27 cellular contexts compared by ENCODE assay signal in the genomic region with DNA sequence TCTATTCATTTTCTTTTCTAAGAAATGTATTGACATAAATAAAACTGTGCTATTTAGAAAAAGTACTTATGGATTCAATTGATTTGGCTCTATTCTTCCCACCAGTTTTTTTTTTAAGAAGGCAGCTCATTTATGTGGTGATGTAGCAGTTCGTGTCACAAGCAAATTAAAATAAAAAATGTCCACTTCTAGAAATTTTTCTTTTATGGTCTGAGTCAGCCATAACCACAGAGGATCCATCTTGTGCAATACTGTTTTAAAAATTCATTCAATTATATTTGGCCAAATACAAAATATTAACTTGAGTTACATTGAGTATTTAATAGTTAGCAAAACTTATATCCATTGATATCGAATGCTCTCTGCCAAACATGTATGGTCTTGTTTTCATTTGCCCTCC.
DNase-seq lines count a peak whose midpoint lies in the region; ATAC-seq, FAIRE-seq and TF ChIP-seq lines count a peak whose summit lies in the region.
"Had no signal": no experiment of that assay in that cellular context is flagged by ENCODE, and none has a peak within 500 bp of the region (broad histone marks: within the 10 kb centered on the region; RNA-seq: fewer than 3 reads in every experiment).

No MANE protein-coding gene starts in this region.

- POLR2A ChIA-PET in PC-3 (lab: Charles Lee; ENCODE audit: unreplicated experiment) = no interaction called here

- H4K20me1 ChIP-seq in PC-3 (ENCODE audit: low read length) (no peaks in the 10 kb centered on the region), fibroblast of lung (ENCODE audit: control insufficient read depth, extremely low read depth, insufficient read depth, low read length) (no peaks in the 10 kb centered on the region)

- H3K4me1 ChIP-seq in PC-3 (ENCODE audit: insufficient read depth, low read length) (peaks cover 60% of the 10 kb centered on the region), fibroblast of lung (ENCODE audit: control insufficient read depth, extremely low read depth, insufficient read depth, low read length) (peaks cover 19% of the 10 kb centered on the region), skeletal muscle satellite cell (ENCODE audit: control insufficient read depth, insufficient read depth, low read length) (peaks cover 36% of the 10 kb centered on the region)
- H3K4me1 ChIP-seq: HAP-1, parathyroid adenoma had no signal

- TF ChIP-seq CTCF in PC-3 (conservative IDR thresholded peaks at IDR 0.05; ENCODE audit: low read depth, low read length) (no peak), fibroblast of lung (conservative IDR thresholded peaks at IDR 0.05 in 1 of 2, IDR thresholded peaks at IDR 0.05 in 1 of 2; ENCODE audit: low read depth in 1 of 2, low read length in 2 of 2) (no peak)

- no peak for FAIRE-seq in RCC 7860 (lab: Jason Lieb, UNC)
- FAIRE-seq: GM12892 had no signal

- H3K79me2 ChIP-seq in PC-3 (ENCODE audit: low read length) (no peaks in the 10 kb centered on the region), fibroblast of lung (ENCODE audit: control insufficient read depth, insufficient read depth, low read length) (no peaks in the 10 kb centered on the region)
- H3K79me2 ChIP-seq: parathyroid adenoma had no signal

- H3K9me3 ChIP-seq in PC-3 (ENCODE audit: low read length) (no peaks in the 10 kb centered on the region), fibroblast of lung (ENCODE audit: control insufficient read depth, insufficient read depth, low read depth, low read length) (no peaks in the 10 kb centered on the region), skeletal muscle satellite cell (replicated peaks; ENCODE audit: low read length) (no peaks in the 10 kb centered on the region)
- H3K9me3 ChIP-seq: HAP-1 had no signal

- peak; percentile 62 for DNase-seq in GM03348 (ENCODE audit: low spot score)
- peak; percentile 62 for DNase-seq in PC-3
- DNase-seq in fibroblast of lung (ENCODE audit: low read depth in 2 of 2) = peak; percentile 66 to 80
- no peak for DNase-seq in RCC 7860 (ENCODE audit: low spot score)
- DNase-seq: activated CD4-positive, alpha-beta T cell treated with anti-CD3 and anti-CD28 coated beads, Interleukin-2, amount 50 U/mL, for 4 hours; activated naive CD4-positive, alpha-beta T cell; activated T-cell treated with anti-CD3 and anti-CD28 coated beads for 4 hours; aorta; C1 segment of cervical spinal cord; cerebellar nuclear complex; effector memory CD8-positive, alpha-beta T cell; foreskin melanocyte; GF-D8; naive thymus-derived CD8-positive, alpha-beta T cell; NCI-H2081; NCI-H524 treated with DMSO at 0.1 percent for 48 hours; SIG-M5; stimulated activated naive CD8-positive, alpha-beta T cell treated with anti-CD3 and anti-CD28 coated beads, Interleukin-15, Interleukin-2, amounts not matched to agents 100 U/mL and 50 U/mL, for 24 hours; T-helper 1 cell; trophoblast cell had no signal

- CTCF ChIA-PET in PC-3 (lab: Charles Lee) = interaction anchor here (0.7 kb wide), 1 partner anchor 135 kb away, joined by 3 read pairs; no protein-coding TSS in a partner anchor

- H3K27ac ChIP-seq in PC-3 (ENCODE audit: low read length) (peak overlapping the region; percentile 83), fibroblast of lung (ENCODE audit: insufficient read depth, low read length) (no peak overlapping the region)
- H3K27ac ChIP-seq: HL-60, parathyroid adenoma had no signal

- H2AFZ ChIP-seq in PC-3 (ENCODE audit: low read length) = no peak overlapping the region
- no peak overlapping the region for H2AFZ ChIP-seq in fibroblast of lung (ENCODE audit: low read length)
- H2AFZ ChIP-seq: parathyroid adenoma had no signal

- H3K36me3 ChIP-seq in PC-3 (ENCODE audit: low read depth, low read length) (no peaks in the 10 kb centered on the region), fibroblast of lung (ENCODE audit: control insufficient read depth, insufficient read depth, low read length) (no peaks in the 10 kb centered on the region), skeletal muscle satellite cell (ENCODE audit: insufficient read depth, low read length) (no peaks in the 10 kb centered on the region)
- H3K36me3 ChIP-seq: HAP-1 had no signal

- no peaks in the 10 kb centered on the region for H3K9me2 ChIP-seq in PC-3 (replicated peaks; ENCODE audit: low read length)

- H3K4me3 ChIP-seq in PC-3 (ENCODE audit: low read length) (no peak overlapping the region), fibroblast of lung (replicated peaks in 1 of 4; ENCODE audit: control extremely low read depth in 1 of 4, insufficient read depth in 1 of 4, low read depth in 3 of 4, low read length in 4 of 4) (no peak overlapping the region), skeletal muscle satellite cell (ENCODE audit: low read length) (no peak overlapping the region)
- H3K4me3 ChIP-seq: HAP-1 had no signal

- BruUV-seq in PC-3 (replicated peaks; lab: Mats Ljungman, UMichigan) = no TSS peak

- H3F3A ChIP-seq in PC-3 (ENCODE audit: low read length, unreplicated experiment) = peaks cover 13% of the 10 kb centered on the region

- H3K27me3 ChIP-seq in PC-3 (ENCODE audit: low read length) (no peaks in the 10 kb centered on the region), fibroblast of lung (ENCODE audit: control insufficient read depth, insufficient read depth, low read length) (no peaks in the 10 kb centered on the region), skeletal muscle satellite cell (ENCODE audit: control insufficient read depth, insufficient read depth, low read length) (no peaks in the 10 kb centered on the region)

- peak overlapping the region; percentile 51 for H3K4me2 ChIP-seq in PC-3 (ENCODE audit: low read length)
- no peak overlapping the region for H3K4me2 ChIP-seq in fibroblast of lung (ENCODE audit: extremely low read depth, insufficient read depth, low read length)
- peak overlapping the region; percentile 57 for H3K4me2 ChIP-seq in skeletal muscle satellite cell (ENCODE audit: low read length)

- ATAC-seq in PC-3 = no peak
- no peak for ATAC-seq in HG03442 (IDR thresholded peaks at IDR 0.05; ENCODE audit: unreplicated experiment)
- ATAC-seq in HG02759 (IDR thresholded peaks at IDR 0.05; ENCODE audit: unreplicated experiment) = no peak
- ATAC-seq: effector memory CD8-positive, alpha-beta T cell; naive thymus-derived CD8-positive, alpha-beta T cell; stimulated activated naive CD8-positive, alpha-beta T cell treated with anti-CD3 and anti-CD28 coated beads, Interleukin-15, Interleukin-2, amounts not matched to agents 100 U/mL and 50 U/mL, for 24 hours had no signal

- H3K9ac ChIP-seq in PC-3 (ENCODE audit: low read length) (peak overlapping the region; percentile 41; the same call in 1 of the 2 replicates), fibroblast of lung (ENCODE audit: insufficient read depth, low read length) (no peak overlapping the region), skeletal muscle satellite cell (ENCODE audit: low read depth, low read length) (peak overlapping the region; percentile 47)
- H3K9ac ChIP-seq: parathyroid adenoma had no signal

- intact Hi-C loops in PC-3 (cut with micrococcal nuclease) = loop anchor here (1.0 to 10.0 kb wide), 4 partner anchors 27 to 543 kb away; no protein-coding TSS in a partner anchor
